In the genomic region with DNA sequence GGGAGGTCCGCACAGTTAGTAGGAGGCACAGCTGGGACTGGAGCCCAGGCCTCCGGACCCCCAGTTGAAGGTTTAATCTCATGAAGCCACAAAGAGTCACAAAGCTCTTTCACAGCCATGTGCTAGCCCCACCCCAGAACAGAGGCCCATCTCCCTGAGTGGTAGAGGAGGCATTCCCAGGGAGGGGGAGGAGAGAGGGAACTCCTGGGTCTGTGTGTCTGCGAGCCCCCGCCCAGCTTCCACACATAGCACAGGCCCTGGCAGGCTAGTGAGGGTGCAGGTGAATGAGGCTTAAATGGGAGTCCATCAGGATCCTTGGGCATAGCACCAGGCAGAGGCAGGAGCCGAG, we compare ENCODE assay signal across 20 cellular contexts.
DNase-seq lines count a peak whose midpoint lies in the region; ATAC-seq, FAIRE-seq and TF ChIP-seq lines count a peak whose summit lies in the region.
"Had no signal": no experiment of that assay in that cellular context is flagged by ENCODE, and none has a peak within 500 bp of the region (broad histone marks: within the 10 kb centered on the region; RNA-seq: fewer than 3 reads in every experiment).

No MANE protein-coding gene starts in this region.

- 93% methylated on average over 3 of the region's 5 CpGs for WGBS in A549 (ENCODE audit: missing lambda C conversion rate)
- WGBS in GM23248 (ENCODE audit: low coverage in 1 of 2, low lambda C conversion rate in 2 of 2, missing lambda C conversion rate in 2 of 2), 2 experiments: 74 to 81% methylated on average over 4 to 5 of the region's 5 CpGs

- H3F3A ChIP-seq in GM23248 (ENCODE audit: insufficient read depth): peaks cover 14% of the 10 kb centered on the region

- H3K27me3 ChIP-seq in GM23248 (replicated peaks; ENCODE audit: insufficient read depth): no peaks in the 10 kb centered on the region

- CTCF ChIA-PET in A549 (lab: Yijun Ruan, JAX): no interaction called here

- H3K79me2 ChIP-seq in GM23248 (ENCODE audit: insufficient read depth): no peaks in the 10 kb centered on the region

- TF ChIP-seq POLR2A in A549 (IDR thresholded peaks at IDR 0.05; ENCODE audit: low read length): no peak

- H3K9me3 ChIP-seq in A549: no peaks in the 10 kb centered on the region
- H3K9me3 ChIP-seq in GM23248 (ENCODE audit: low read depth): no peaks in the 10 kb centered on the region
- H3K9me3 ChIP-seq: HAP-1, suprapubic skin had no signal

- H3K4me2 ChIP-seq in A549: peak overlapping the region; percentile 43; the same call in 2 of the 3 replicates
- H3K4me2 ChIP-seq in GM23248 (ENCODE audit: unreplicated experiment): peak overlapping the region; percentile 24

- H3K9ac ChIP-seq in GM23248: no peak overlapping the region

- ATAC-seq in A549 (peak; percentile 14 to 60; a peak in 3 of 6 replicates), HG02571 (IDR thresholded peaks at IDR 0.05; ENCODE audit: unreplicated experiment) (no peak), HG03442 (IDR thresholded peaks at IDR 0.05; ENCODE audit: unreplicated experiment) (no peak)
- ATAC-seq: activated T-cell treated with anti-CD3 and anti-CD28 coated beads, Interleukin-2, amount 50 U/mL, for 4 hours; stimulated activated naive B cell treated with anti-CD40 and anti-IgM and Interleukin-4, amounts not matched to agents 10 μg/mL and 1 μg/mL and 100 μg/mL, for 72 hours had no signal

- no peak overlapping the region for H2AFZ ChIP-seq in GM23248

- in situ Hi-C loops in GM23248 (cut with MboI): no loop called here

- H3K4me3 ChIP-seq in A549: no peak overlapping the region
- H3K4me3 ChIP-seq in GM23248: no peak overlapping the region
- H3K4me3 ChIP-seq in coronary artery: no peak overlapping the region
- H3K4me3 ChIP-seq: HAP-1, suprapubic skin had no signal

- H3K27ac ChIP-seq in A549 (peak overlapping the region in 1 of 2 experiments; percentile 69; a peak in 3 of 6 replicates), GM23248 (no peak overlapping the region), coronary artery (no peak overlapping the region)

- no peak for DNase-seq in A549 (ENCODE audit: low read depth in 1 of 2, low spot score in 1 of 2)
- no peak for DNase-seq in GM23248
- peak; percentile 56 for DNase-seq in coronary artery (ENCODE audit: low spot score)
- peak; percentile 13 for DNase-seq in posterior vena cava (ENCODE audit: low spot score)
- DNase-seq in GM10266 (ENCODE audit: extremely low spot score): no peak
- no peak for DNase-seq in RPMI8226
- DNase-seq: activated CD4-positive, alpha-beta T cell treated with anti-CD3 and anti-CD28 coated beads for 4 hours; activated naive CD4-positive, alpha-beta T cell treated with anti-CD3 and anti-CD28 coated beads for 36 hours; activated T-cell treated with anti-CD3 and anti-CD28 coated beads, Interleukin-2, amount 50 U/mL, for 4 hours; DND-41; KBM-7; NCI-H2029 treated with DMSO at 0.1 percent for 48 hours; NCI-H2227 treated with DMSO at 0.1 percent for 48 hours; nucleus accumbens; stimulated activated naive B cell treated with anti-CD40 and anti-IgM and Interleukin-4, amounts not matched to agents 10 μg/mL and 1 μg/mL and 100 μg/mL, for 72 hours had no signal

- no peaks in the 10 kb centered on the region for H3K9me2 ChIP-seq in GM23248 (ENCODE audit: insufficient read depth)

- no peak for TF ChIP-seq EP300 in A549 (IDR thresholded peaks at IDR 0.05)

- no peak for TF ChIP-seq CTCF in A549 (IDR thresholded peaks at IDR 0.05)
- no peak for TF ChIP-seq CTCF in coronary artery (IDR thresholded peaks at IDR 0.05)
- TF ChIP-seq CTCF in GM10266 (IDR thresholded peaks at IDR 0.05; ENCODE audit: control insufficient read depth, insufficient read depth, low read depth, missing control alignments): no peak

- TF ChIP-seq RAD21 in A549 (conservative IDR thresholded peaks at IDR 0.05 in 1 of 2, IDR thresholded peaks at IDR 0.05 in 1 of 2): no peak

- POLR2A ChIA-PET in A549 (lab: Yijun Ruan, JAX): no interaction called here

- peaks cover 17% of the 10 kb centered on the region; the same call in 2 of the 3 replicates for H3K4me1 ChIP-seq in A549
- H3K4me1 ChIP-seq in GM23248 (ENCODE audit: insufficient read depth): peaks cover 43% of the 10 kb centered on the region
- H3K4me1 ChIP-seq: HAP-1 had no signal

- no peaks in the 10 kb centered on the region for H4K20me1 ChIP-seq in GM23248 (ENCODE audit: insufficient read depth)

- no peaks in the 10 kb centered on the region for H3K36me3 ChIP-seq in GM23248 (ENCODE audit: low read depth)
- H3K36me3 ChIP-seq: HAP-1, suprapubic skin had no signal

- intact Hi-C loops in posterior vena cava (cut with DNase I): no loop called here

- FAIRE-seq in A549 (lab: Jason Lieb, UNC): no peak
- FAIRE-seq: GM19239 had no signal

TF ChIP-seq in A549, 52 proteins besides CTCF, POLR2A, EP300 and RAD21:
- TF ChIP-seq ZNF302 (CRISPR knock-in tag; IDR thresholded peaks at IDR 0.05) (no peak), TP53 (CRISPR knock-in tag; IDR thresholded peaks at IDR 0.05) (no peak), GATA3 (IDR thresholded peaks at IDR 0.05; ENCODE audit: borderline replicate concordance) (no peak), EHF (CRISPR knock-in tag; IDR thresholded peaks at IDR 0.05) (no peak), CBX8 (IDR thresholded peaks at IDR 0.05) (no peak), ZSCAN20 (CRISPR knock-in tag; IDR thresholded peaks at IDR 0.05) (no peak)
- TF ChIP-seq, protein P1, sequence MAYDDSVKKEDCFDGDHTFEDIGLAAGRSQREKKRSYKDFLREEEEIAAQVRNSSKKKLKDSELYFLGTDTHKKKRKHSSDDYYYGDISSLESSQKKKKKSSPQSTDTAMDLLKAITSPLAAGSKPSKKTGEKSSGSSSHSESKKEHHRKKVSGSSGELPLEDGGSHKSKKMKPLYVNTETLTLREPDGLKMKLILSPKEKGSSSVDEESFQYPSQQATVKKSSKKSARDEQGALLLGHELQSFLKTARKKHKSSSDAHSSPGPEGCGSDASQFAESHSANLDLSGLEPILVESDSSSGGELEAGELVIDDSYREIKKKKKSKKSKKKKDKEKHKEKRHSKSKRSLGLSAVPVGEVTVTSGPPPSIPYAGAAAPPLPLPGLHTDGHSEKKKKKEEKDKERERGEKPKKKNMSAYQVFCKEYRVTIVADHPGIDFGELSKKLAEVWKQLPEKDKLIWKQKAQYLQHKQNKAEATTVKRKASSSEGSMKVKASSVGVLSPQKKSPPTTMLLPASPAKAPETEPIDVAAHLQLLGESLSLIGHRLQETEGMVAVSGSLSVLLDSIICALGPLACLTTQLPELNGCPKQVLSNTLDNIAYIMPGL (CRISPR knock-in tag; IDR thresholded peaks at IDR 0.05; ENCODE audit: borderline replicate concordance): no peak
TF ChIP-seq in A549: peak in this region for 0.

Comparison
In these comparisons a context has a peak if more than half of its experiments do, and no peak if none do; other contexts are left out.
1. ATAC-seq: peak in A549 (2 of 2); none in HG02571 (single experiment) and HG03442 (single experiment).
2. DNase-seq: peak in coronary artery (single experiment) and posterior vena cava (single experiment); none in A549 (0 of 2), GM23248 (single experiment), GM10266 (single experiment) and RPMI8226 (single experiment).